Comparison of ENCODE assay signal across 16 cellular contexts in genomic region chr22:46512683-46513082, GRCh38. TPM values are rescaled to one million over a fixed set of nuclear protein-coding genes. Genes with fewer than 3 reads are reported as not detected.
DNase-seq lines count a peak whose midpoint lies in the region; ATAC-seq and TF ChIP-seq lines count a peak whose summit lies in the region.
"Had no signal": no experiment of that assay in that cellular context is flagged by ENCODE, and none has a peak within 500 bp of the region (broad histone marks: within the 10 kb centered on the region; RNA-seq: fewer than 3 reads in every experiment).

No MANE protein-coding gene starts in this region.

- TF ChIP-seq POLR2A in testis (IDR thresholded peaks at IDR 0.05), result no peak

- H3K79me1 ChIP-seq in neuronal stem cell (ENCODE audit: low read depth, low read length), result no peaks in the 10 kb centered on the region

- H3K9me3 ChIP-seq in right atrium auricular region, result no peaks in the 10 kb centered on the region
- H3K9me3 ChIP-seq in neuronal stem cell (replicated peaks in 1 of 2; ENCODE audit: control insufficient read depth in 2 of 2, insufficient read depth in 1 of 2, low read depth in 1 of 2, low read length in 2 of 2), result no peaks in the 10 kb centered on the region
- no peaks in the 10 kb centered on the region for H3K9me3 ChIP-seq in testis

- H3K9ac ChIP-seq in neuronal stem cell (ENCODE audit: low read depth, low read length, poor library complexity), result peak overlapping the region; percentile 30

- H2BK15ac ChIP-seq in neuronal stem cell (ENCODE audit: low read length), result no peak overlapping the region

- no peaks in the 10 kb centered on the region for H3K36me3 ChIP-seq in right atrium auricular region
- no peaks in the 10 kb centered on the region for H3K36me3 ChIP-seq in neuronal stem cell (replicated peaks in 1 of 2; ENCODE audit: control insufficient read depth in 2 of 2, insufficient read depth in 2 of 2, low read length in 2 of 2)
- H3K36me3 ChIP-seq in testis (ENCODE audit: low read depth, missing control alignments), result no peaks in the 10 kb centered on the region

- intact Hi-C loops in left ventricle myocardium superior (cut with micrococcal nuclease) (no loop called here), testis (cut with DNase I; ENCODE audit: low total_unique reads) (no loop called here)

- DNase-seq in left ventricle myocardium superior (peak; percentile 17), right atrium auricular region (ENCODE audit: low spot score) (no peak), iPS-NIHi11 (ENCODE audit: low spot score) (peak; percentile 12), neuronal stem cell (ENCODE audit: low spot score) (no peak), testis (no peak), EL (no peak), kidney glomerular epithelial cell (lab: John Stamatoyannopoulos, UW) (no peak)
- DNase-seq: CD8-positive, alpha-beta T cell; COR-L47; DMS153; DMS79 treated with DMSO at 0.1 percent for 48 hours; GDM1; HCEC 1CT; HFFc6 had no signal

- H4K8ac ChIP-seq in neuronal stem cell (ENCODE audit: low read depth, low read length), result no peak overlapping the region

- H3K27ac ChIP-seq in right atrium auricular region (no peak overlapping the region), neuronal stem cell (replicated peaks; ENCODE audit: low read length) (no peak overlapping the region), testis (no peak overlapping the region)
- H3K27ac ChIP-seq: 22Rv1 had no signal

- H3K14ac ChIP-seq in neuronal stem cell (ENCODE audit: low read length), result peak overlapping the region; percentile 63

- H3K23ac ChIP-seq in neuronal stem cell (ENCODE audit: low read depth, low read length, poor library complexity), result peak overlapping the region; percentile 59

- H3K18ac ChIP-seq in neuronal stem cell (ENCODE audit: low read length), result peak overlapping the region; percentile 92

- WGBS in neuronal stem cell (ENCODE audit: extremely low coverage in 2 of 2, insufficient read length in 2 of 2, insufficient replicate concordance in 1 of 2), 2 donors, result no CpG with 5 or more reads among the region's 11 CpGs
- 91 to 92% methylated on average over 11 of the region's 11 CpGs for WGBS in testis, 2 donors

- no peak overlapping the region for H3K4ac ChIP-seq in neuronal stem cell (ENCODE audit: low read length)

- no peak overlapping the region for H2BK5ac ChIP-seq in neuronal stem cell (ENCODE audit: low read length)

- H2AK5ac ChIP-seq in neuronal stem cell (ENCODE audit: low read depth, low read length), result peak overlapping the region; percentile 41

- no peak overlapping the region for H2BK120ac ChIP-seq in neuronal stem cell (ENCODE audit: low read depth, low read length)

- H2BK12ac ChIP-seq in neuronal stem cell (ENCODE audit: low read length), result peak overlapping the region; percentile 95

- H3K4me3 ChIP-seq in right atrium auricular region, result no peak overlapping the region
- no peak overlapping the region for H3K4me3 ChIP-seq in neuronal stem cell (ENCODE audit: low read length in 2 of 2)
- H3K4me3 ChIP-seq in testis, result no peak overlapping the region

- H3K4me2 ChIP-seq in neuronal stem cell (ENCODE audit: insufficient read depth, low read length, poor library complexity, severe bottlenecking), result no peak overlapping the region

- H4K91ac ChIP-seq in neuronal stem cell (ENCODE audit: low read depth, low read length, poor library complexity), result no peak overlapping the region

- TF ChIP-seq CTCF in right atrium auricular region (IDR thresholded peaks at IDR 0.05), result no peak
- no peak for TF ChIP-seq CTCF in testis (IDR thresholded peaks at IDR 0.05)

- no peaks in the 10 kb centered on the region for H3K4me1 ChIP-seq in right atrium auricular region
- peaks cover 59 to 60% of the 10 kb centered on the region in 2 donors for H3K4me1 ChIP-seq in neuronal stem cell (ENCODE audit: control insufficient read depth in 2 of 2, insufficient read depth in 1 of 2, low read depth in 1 of 2, low read length in 2 of 2)
- no peaks in the 10 kb centered on the region for H3K4me1 ChIP-seq in testis

- no peaks in the 10 kb centered on the region for H3K27me3 ChIP-seq in right atrium auricular region
- peaks cover 0 to 7% (median 0%) of the 10 kb centered on the region in 3 experiments for H3K27me3 ChIP-seq in neuronal stem cell (ENCODE audit: control insufficient read depth in 3 of 3, insufficient read depth in 3 of 3, low read depth in 1 of 3, low read length in 3 of 3)
- H3K27me3 ChIP-seq in testis, result no peaks in the 10 kb centered on the region

- ATAC-seq in left ventricle myocardium superior, result no peak
- ATAC-seq: CD8-positive, alpha-beta T cell had no signal

- no peak overlapping the region for H2AFZ ChIP-seq in neuronal stem cell (ENCODE audit: low read length)

RNA-seq across cellular contexts. Expression of gene CELSR1, which starts 24.7 kb away (rescaled TPM):
- total RNA-seq in left ventricle myocardium superior, result 9.7 TPM
- 1 to 10 TPM; 7.1 to 9.6 TPM for total RNA-seq in right atrium auricular region
- polyA plus RNA-seq in neuronal stem cell (2013, experiment 1 of 2), result 6.6 TPM
- polyA plus RNA-seq in neuronal stem cell (2013, experiment 2 of 2), result 7.3 TPM
- total RNA-seq in testis, result 10 to 100 TPM; 13.8 to 21.5 TPM
- polyA plus RNA-seq in testis (ENCODE audit: insufficient read depth, low read depth, low replicate concordance), result 5.6 TPM
- polyA plus RNA-seq: CD14-positive monocyte had no signal

Comparison
In these comparisons a context has a peak if more than half of its experiments do, and no peak if none do; other contexts are left out.
1. DNase-seq: peak in left ventricle myocardium superior (single experiment) and iPS-NIHi11 (single experiment); none in right atrium auricular region (single experiment), neuronal stem cell (single experiment), testis (single experiment), EL (single experiment) and kidney glomerular epithelial cell (single experiment).